ENCODE assay signal across 8 cellular contexts in genomic region chr17:7851438-7852261, GRCh38. TPM values are rescaled to one million over a fixed set of nuclear protein-coding genes. Genes with fewer than 3 reads are reported as not detected.
DNase-seq lines count a peak whose midpoint lies in the region; ATAC-seq lines count a peak whose summit lies in the region.

No MANE protein-coding gene starts in this region.

- H3K9me3 ChIP-seq in NT2/D1 (ENCODE audit: insufficient read depth, low read length) = no peaks in the 10 kb centered on the region
- no peaks in the 10 kb centered on the region for H3K9me3 ChIP-seq in mononuclear cell (ENCODE audit: low read depth, low read length)

- H3K4me1 ChIP-seq in NT2/D1 (ENCODE audit: insufficient read depth, insufficient read length) = peaks cover 6% of the 10 kb centered on the region
- H3K4me1 ChIP-seq in mononuclear cell (ENCODE audit: insufficient read depth, low read length) = peaks cover 33% of the 10 kb centered on the region

- H3K4me3 ChIP-seq in NT2/D1 (ENCODE audit: insufficient read length, low read depth) (no peak overlapping the region), mononuclear cell (ENCODE audit: low read length) (peak overlapping the region; percentile 2)

- ATAC-seq in GM19397 (IDR thresholded peaks at IDR 0.05; ENCODE audit: unreplicated experiment) = peak; percentile 77
- peak; percentile 57 for ATAC-seq in HG03571 (IDR thresholded peaks at IDR 0.05; ENCODE audit: unreplicated experiment)

- peaks cover 52% of the 10 kb centered on the region for H3K36me3 ChIP-seq in NT2/D1 (ENCODE audit: insufficient read depth, insufficient read length, low read length)

- H3K27me3 ChIP-seq in NT2/D1 (ENCODE audit: insufficient read depth, insufficient read length) = no peaks in the 10 kb centered on the region
- no peaks in the 10 kb centered on the region for H3K27me3 ChIP-seq in mononuclear cell (ENCODE audit: insufficient read depth, low read length)

- DNase-seq in COLO829 (ENCODE audit: low spot score) (peak; percentile 74), NT2/D1 (ENCODE audit: low read depth, low spot score) (no peak), activated T-cell treated with anti-CD3 and anti-CD28 coated beads for 24 hours (ENCODE audit: low read depth) (peak; percentile 91), epidermal melanocyte (ENCODE audit: insufficient read length, low spot score) (peak; percentile 81)
- DNase-seq in stimulated activated CD8-positive, alpha-beta memory T cell treated with anti-CD3 and anti-CD28 coated beads, Interleukin-4, amount 100 ng/mL, for 4 hours (ENCODE audit: low read depth in 2 of 2, low spot score in 1 of 2) = peak; percentile 73 to 82

- peak overlapping the region; percentile 64 for H3K9ac ChIP-seq in NT2/D1 (ENCODE audit: insufficient read length, low read depth)

RNA-seq across cellular contexts. Expression of gene TMEM88, which starts 3.2 kb away (rescaled TPM):
- total RNA-seq in mononuclear cell = 8.5 TPM

RNA-seq across cellular contexts. Expression of gene NAA38, which starts 5.7 kb away (rescaled TPM):
- 14.0 TPM for total RNA-seq in mononuclear cell

RNA-seq across cellular contexts. Expression of gene CYB5D1, which starts 6.2 kb away (rescaled TPM):
- 8.8 TPM for total RNA-seq in mononuclear cell

RNA-seq across cellular contexts. Expression of gene KDM6B, which starts 17.6 kb away (rescaled TPM):
- total RNA-seq in mononuclear cell = 88.1 TPM

RNA-seq across cellular contexts. Expression of gene CHD3, which starts 36.9 kb away (rescaled TPM):
- total RNA-seq in mononuclear cell = 96.4 TPM
